Comparison of ENCODE assay signal across 24 cellular contexts in the genomic region with DNA sequence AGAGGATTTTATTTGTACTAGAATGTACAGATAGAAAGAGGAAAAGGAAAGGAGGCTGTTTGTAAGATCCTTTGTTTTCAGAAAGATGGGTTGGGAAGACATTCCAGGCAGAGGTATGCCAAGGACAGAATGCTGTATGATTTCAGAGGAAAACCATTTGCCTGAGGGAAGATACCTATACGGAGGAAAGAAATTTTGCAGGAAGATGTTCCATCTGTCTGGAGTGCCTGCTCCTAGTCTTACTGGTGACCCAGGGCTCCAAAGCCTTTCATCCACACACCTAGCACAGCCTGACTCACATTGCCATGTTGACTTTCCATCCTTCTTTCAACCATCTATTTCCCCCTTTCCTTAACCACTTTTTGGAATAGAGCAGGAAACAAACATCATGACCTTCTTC. TPM values are rescaled to one million over a fixed set of nuclear protein-coding genes. Genes with fewer than 3 reads are reported as not detected.
DNase-seq lines count a peak whose midpoint lies in the region; ATAC-seq, FAIRE-seq and TF ChIP-seq lines count a peak whose summit lies in the region.
"Had no signal": no experiment of that assay in that cellular context is flagged by ENCODE, and none has a peak within 500 bp of the region (broad histone marks: within the 10 kb centered on the region; RNA-seq: fewer than 3 reads in every experiment).

No MANE protein-coding gene starts in this region.

- no peak for TF ChIP-seq POLR2A in GM12892 (IDR thresholded peaks at IDR 0.05; ENCODE audit: low read depth, low read length)

- ATAC-seq in omental fat pad (ENCODE audit: low FRiP score): no peak
- no peak for ATAC-seq in HG02588 (IDR thresholded peaks at IDR 0.05; ENCODE audit: unreplicated experiment)

- no peak overlapping the region for H3K4me3 Mint-ChIP-seq in mesothelial cell of epicardium
- H3K4me3 Mint-ChIP-seq: CD4-positive, CD25-positive, alpha-beta regulatory T cell; T-helper 1 cell treated with Interleukin-12 subunit alpha and Interleukin-12 subunit beta and Interleukin-4 antibody, amounts not matched to agents 30 μg/mL and 1 μg/mL, for 36 hours had no signal

- no peaks in the 10 kb centered on the region for H3K27me3 ChIP-seq in bronchial epithelial cell (ENCODE audit: control insufficient read depth, insufficient read depth, low read length)
- H3K27me3 ChIP-seq: BE2C, Peyer's patch had no signal

- peaks cover 5% of the 10 kb centered on the region for H3K4me1 Mint-ChIP-seq in mesothelial cell of epicardium

- no peak overlapping the region for H3K4me3 ChIP-seq in bronchial epithelial cell (ENCODE audit: low read depth, low read length)
- H3K4me3 ChIP-seq: Peyer's patch had no signal

- peaks cover 26% of the 10 kb centered on the region for H3K9me3 Mint-ChIP-seq in mesothelial cell of epicardium

- peak overlapping the region; percentile 5 for H3K27ac Mint-ChIP-seq in mesothelial cell of epicardium
- H3K27ac Mint-ChIP-seq: CD4-positive, CD25-positive, alpha-beta regulatory T cell; T-helper 1 cell treated with Interleukin-12 subunit alpha and Interleukin-12 subunit beta and Interleukin-4 antibody, amounts not matched to agents 30 μg/mL and 1 μg/mL, for 36 hours had no signal

- no peaks in the 10 kb centered on the region for H3K27me3 Mint-ChIP-seq in mesothelial cell of epicardium (ENCODE audit: low read depth)

- peak; percentile 13 for FAIRE-seq in bronchial epithelial cell (lab: Jason Lieb, UNC)
- no peak for FAIRE-seq in GM12892 (lab: Jason Lieb, UNC)
- FAIRE-seq: A204.1, G401.6, GM18507, H1 had no signal

- DNase-seq in EH (ENCODE audit: low read depth) (peak; percentile 3), M059J (ENCODE audit: low read depth) (peak; percentile 45), bronchial epithelial cell (ENCODE audit: low read depth) (no peak), mesothelial cell of epicardium (ENCODE audit: low spot score in 2 of 2, unreplicated experiment in 2 of 2) (no peak), omental fat pad (ENCODE audit: low spot score) (no peak), GM12892 (ENCODE audit: insufficient read length) (no peak)
- DNase-seq: BE2C; CD4-positive, CD25-positive, alpha-beta regulatory T cell; DMS79; Kasumi-1; NCI-H1092; NCI-H1436; NCI-H187 treated with DMSO at 0.1 percent for 48 hours; NCI-H2107; NCI-H510A treated with DMSO at 0.1 percent for 48 hours; NCI-H748 treated with DMSO at 0.1 percent for 48 hours; Peyer's patch; Right ventricle myocardium superior had no signal

- peaks cover 8% of the 10 kb centered on the region for H3K36me3 Mint-ChIP-seq in mesothelial cell of epicardium
- H3K36me3 Mint-ChIP-seq: CD4-positive, CD25-positive, alpha-beta regulatory T cell had no signal

- H3K36me3 ChIP-seq in bronchial epithelial cell (ENCODE audit: control insufficient read depth, insufficient read depth, low read length): no peaks in the 10 kb centered on the region
- H3K36me3 ChIP-seq: BE2C, Peyer's patch had no signal

- TF ChIP-seq CTCF in bronchial epithelial cell (IDR thresholded peaks at IDR 0.05; ENCODE audit: insufficient read depth, low read length, severe bottlenecking) (no peak), mesothelial cell of epicardium (IDR thresholded peaks at IDR 0.05; ENCODE audit: unreplicated experiment) (no peak), omental fat pad (IDR thresholded peaks at IDR 0.05) (no peak)

RNA-seq across cellular contexts. Expression of gene SAMD13, which starts 18.2 kb away (rescaled TPM):
- total RNA-seq in M059J (2014; rRNA removed; shearing (Covaris generic)): 0.20 and 2.3 TPM in 2 replicates
- total RNA-seq in bronchial epithelial cell: 0.26 and 0.77 TPM in 2 replicates
- 3.6 to 4.5 TPM (median 3.9 TPM) in 3 replicates for total RNA-seq in mesothelial cell of epicardium
- 1 to 10 TPM in 1 of 4 donors, under 1 TPM in 2, not detected in 1; 0.63 to 1.3 (median 0.72) TPM for total RNA-seq in omental fat pad
- not detected for polyA plus RNA-seq in GM12892 (2012; ENCODE audit: missing spikeins)
- total RNA-seq: CD4-positive, CD25-positive, alpha-beta regulatory T cell had no signal

Comparison
In these comparisons a context has a peak if more than half of its experiments do, and no peak if none do; other contexts are left out.
1. DNase-seq: peak in EH (single experiment) and M059J (single experiment); none in bronchial epithelial cell (single experiment), mesothelial cell of epicardium (0 of 2), omental fat pad (single experiment) and GM12892 (single experiment).